ENCODE assay signal across 11 cellular contexts in the genomic region with DNA sequence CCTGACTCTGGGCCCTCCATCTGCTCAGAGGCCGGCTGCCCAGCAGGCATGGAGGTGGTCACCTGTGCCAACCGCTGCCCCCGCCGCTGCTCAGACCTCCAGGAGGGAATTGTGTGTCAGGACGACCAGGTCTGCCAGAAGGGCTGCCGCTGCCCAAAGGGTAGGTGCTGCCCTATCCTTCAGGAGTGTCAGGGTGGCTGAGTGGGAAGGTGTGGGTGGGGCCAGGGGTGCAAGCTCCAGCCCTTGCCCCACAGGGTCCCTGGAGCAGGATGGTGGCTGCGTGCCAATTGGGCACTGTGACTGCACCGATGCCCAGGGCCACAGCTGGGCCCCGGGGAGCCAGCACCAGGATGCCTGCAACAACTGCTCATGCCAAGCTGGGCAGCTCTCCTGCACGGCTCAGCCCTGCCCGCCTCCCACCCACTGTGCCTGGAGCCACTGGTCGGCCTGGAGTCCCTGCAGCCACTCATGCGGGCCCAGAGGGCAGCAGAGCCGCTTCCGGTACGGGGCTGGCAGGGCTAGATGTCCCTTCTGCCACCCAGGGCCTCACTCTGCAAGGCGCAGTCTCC.
"Had no signal": no experiment of that assay in that cellular context is flagged by ENCODE, and none has a peak within 500 bp of the region (broad histone marks: within the 10 kb centered on the region; RNA-seq: fewer than 3 reads in every experiment).

No MANE protein-coding gene starts in this region.

- ATAC-seq: effector memory CD8-positive, alpha-beta T cell; stimulated activated naive CD8-positive, alpha-beta T cell treated with anti-CD3 and anti-CD28 coated beads, Interleukin-15, Interleukin-2, amounts not matched to agents 100 U/mL and 50 U/mL, for 24 hours had no signal

- DNase-seq: activated CD4-positive, alpha-beta T cell treated with anti-CD3 and anti-CD28 coated beads, Interleukin-2, amount 10 ng/mL, durations not matched to agents 7 days and 5 days; anterior cingulate cortex; dermis blood vessel endothelial cell; effector memory CD8-positive, alpha-beta T cell; foreskin keratinocyte; midbrain; naive B cell; small intestine; stimulated activated naive CD8-positive, alpha-beta T cell treated with anti-CD3 and anti-CD28 coated beads, Interleukin-15, Interleukin-2, amounts not matched to agents 100 U/mL and 50 U/mL, for 24 hours had no signal

- H3K27me3 Mint-ChIP-seq: activated CD4-positive, alpha-beta T cell treated with anti-CD3 and anti-CD28 coated beads, Interleukin-2, amount 10 ng/mL, durations not matched to agents 7 days and 5 days had no signal

- H3K4me3 Mint-ChIP-seq: activated CD4-positive, alpha-beta T cell treated with anti-CD3 and anti-CD28 coated beads, Interleukin-2, amount 10 ng/mL, durations not matched to agents 7 days and 5 days; effector memory CD8-positive, alpha-beta T cell; naive B cell; T-helper 2 cell treated with Interferon-gamma antibody and Interleukin-4, amounts not matched to agents 5 μg/mL and 100 μg/mL, for 36 hours had no signal

- H3K36me3 Mint-ChIP-seq: naive B cell had no signal

- H3K27ac ChIP-seq: foreskin keratinocyte, parathyroid adenoma had no signal

- H3K4me1 ChIP-seq: foreskin keratinocyte, parathyroid adenoma had no signal

- H3K9me3 Mint-ChIP-seq: activated CD4-positive, alpha-beta T cell treated with anti-CD3 and anti-CD28 coated beads, Interleukin-2, amount 10 ng/mL, durations not matched to agents 7 days and 5 days; effector memory CD8-positive, alpha-beta T cell; naive B cell; T-helper 2 cell treated with Interferon-gamma antibody and Interleukin-4, amounts not matched to agents 5 μg/mL and 100 μg/mL, for 36 hours had no signal

- H3K27ac Mint-ChIP-seq: activated CD4-positive, alpha-beta T cell treated with anti-CD3 and anti-CD28 coated beads, Interleukin-2, amount 10 ng/mL, durations not matched to agents 7 days and 5 days; effector memory CD8-positive, alpha-beta T cell; naive B cell; T-helper 2 cell treated with Interferon-gamma antibody and Interleukin-4, amounts not matched to agents 5 μg/mL and 100 μg/mL, for 36 hours had no signal

- H3K4me1 Mint-ChIP-seq: activated CD4-positive, alpha-beta T cell treated with anti-CD3 and anti-CD28 coated beads, Interleukin-2, amount 10 ng/mL, durations not matched to agents 7 days and 5 days had no signal
